1 cellular context compared by ENCODE assay signal in the genomic region with DNA sequence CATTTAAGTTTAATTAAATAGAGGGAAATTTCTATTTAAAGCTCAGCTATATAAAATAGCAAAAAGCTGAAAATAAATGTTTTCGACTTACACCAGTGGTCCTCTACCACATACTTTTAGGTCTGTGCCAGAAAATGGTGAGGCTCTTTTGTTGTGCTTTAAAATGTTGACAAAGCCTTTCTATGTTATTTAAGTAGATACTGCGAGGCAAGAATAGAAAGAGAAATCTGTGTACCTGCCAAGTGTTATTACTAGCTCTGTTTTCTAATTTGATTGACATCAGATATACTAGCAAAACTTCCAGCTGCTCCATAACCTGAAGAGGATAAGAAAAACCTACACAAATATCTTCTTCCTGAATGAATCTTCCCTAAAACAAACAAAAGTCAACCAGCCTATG.
TF ChIP-seq lines count a peak whose summit lies in the region.

No MANE protein-coding gene starts in this region.

TF ChIP-seq in GM23338, 12 proteins besides CTCF, POLR2A, EP300 and RAD21 (continued from another document):
- no peak for TF ChIP-seq EZH2phosphoT487 (IDR thresholded peaks at IDR 0.05; ENCODE audit: unreplicated experiment)
TF ChIP-seq in GM23338: peak in this region for 0.
